In the genomic region with DNA sequence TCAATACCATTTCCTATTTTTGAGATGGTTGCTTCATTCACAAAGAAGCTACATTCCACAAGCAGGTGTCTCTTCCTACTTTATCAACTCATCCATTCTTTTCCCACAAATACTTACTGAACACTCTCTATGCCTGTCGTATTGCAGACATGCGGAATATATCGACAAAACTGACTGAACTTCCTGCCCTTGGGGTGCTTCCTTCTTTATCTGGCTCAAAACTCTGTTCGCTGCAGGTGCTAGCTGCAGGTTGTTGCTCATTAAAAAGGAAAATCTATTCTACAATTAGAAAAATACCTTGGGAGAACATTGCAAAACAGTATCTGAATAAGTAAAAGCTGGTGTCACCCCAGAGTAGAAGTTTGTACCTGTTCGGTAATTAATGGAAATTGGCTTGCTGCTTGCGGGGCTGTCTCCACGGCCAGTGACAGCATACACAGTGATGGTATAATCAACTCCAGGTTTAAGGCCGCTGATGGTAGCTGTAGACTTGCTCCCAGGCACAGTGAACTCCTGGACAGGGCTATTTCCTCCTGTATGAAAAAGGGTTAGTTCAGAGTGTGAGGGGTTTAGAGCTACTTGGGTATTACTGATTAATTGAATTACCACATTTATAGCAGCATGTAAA, we compare ENCODE assay signal across 1 cellular context.
TF ChIP-seq lines count a peak whose summit lies in the region.

No MANE protein-coding gene starts in this region.

TF ChIP-seq in IMR-90, 13 proteins besides CTCF, POLR2A, EP300 and RAD21:
- TF ChIP-seq, protein P1, sequence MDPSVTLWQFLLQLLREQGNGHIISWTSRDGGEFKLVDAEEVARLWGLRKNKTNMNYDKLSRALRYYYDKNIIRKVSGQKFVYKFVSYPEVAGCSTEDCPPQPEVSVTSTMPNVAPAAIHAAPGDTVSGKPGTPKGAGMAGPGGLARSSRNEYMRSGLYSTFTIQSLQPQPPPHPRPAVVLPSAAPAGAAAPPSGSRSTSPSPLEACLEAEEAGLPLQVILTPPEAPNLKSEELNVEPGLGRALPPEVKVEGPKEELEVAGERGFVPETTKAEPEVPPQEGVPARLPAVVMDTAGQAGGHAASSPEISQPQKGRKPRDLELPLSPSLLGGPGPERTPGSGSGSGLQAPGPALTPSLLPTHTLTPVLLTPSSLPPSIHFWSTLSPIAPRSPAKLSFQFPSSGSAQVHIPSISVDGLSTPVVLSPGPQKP (IDR thresholded peaks at IDR 0.05; ENCODE audit: borderline replicate concordance, low read depth, low read length), result no peak
- TF ChIP-seq RCOR1 (IDR thresholded peaks at IDR 0.05; ENCODE audit: insufficient replicate concordance, low read length) (no peak), MAZ (IDR thresholded peaks at IDR 0.05; ENCODE audit: borderline replicate concordance, low read depth, low read length) (no peak), BHLHE40 (IDR thresholded peaks at IDR 0.05; ENCODE audit: low read depth, low read length) (no peak), FOS (IDR thresholded peaks at IDR 0.05; ENCODE audit: low read depth, low read length) (no peak), NFE2L2 (IDR thresholded peaks at IDR 0.05; ENCODE audit: low read depth, low read length) (no peak), SMC3 (IDR thresholded peaks at IDR 0.05; ENCODE audit: low read depth, low read length) (no peak), CEBPB (IDR thresholded peaks at IDR 0.05; ENCODE audit: low read depth, low read length) (no peak), MAFK (IDR thresholded peaks at IDR 0.05; ENCODE audit: low read depth, low read length) (no peak), RFX5 (IDR thresholded peaks at IDR 0.05; ENCODE audit: low read depth, low read length) (no peak), CHD1 (IDR thresholded peaks at IDR 0.05; ENCODE audit: low read depth, low read length) (no peak), MXI1 (IDR thresholded peaks at IDR 0.05; ENCODE audit: borderline replicate concordance, low read depth, low read length) (no peak)
- TF ChIP-seq, protein P2, sequence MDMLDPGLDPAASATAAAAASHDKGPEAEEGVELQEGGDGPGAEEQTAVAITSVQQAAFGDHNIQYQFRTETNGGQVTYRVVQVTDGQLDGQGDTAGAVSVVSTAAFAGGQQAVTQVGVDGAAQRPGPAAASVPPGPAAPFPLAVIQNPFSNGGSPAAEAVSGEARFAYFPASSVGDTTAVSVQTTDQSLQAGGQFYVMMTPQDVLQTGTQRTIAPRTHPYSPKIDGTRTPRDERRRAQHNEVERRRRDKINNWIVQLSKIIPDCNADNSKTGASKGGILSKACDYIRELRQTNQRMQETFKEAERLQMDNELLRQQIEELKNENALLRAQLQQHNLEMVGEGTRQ (IDR thresholded peaks at IDR 0.05; ENCODE audit: low read depth, low read length), result no peak
